In the genomic region with DNA sequence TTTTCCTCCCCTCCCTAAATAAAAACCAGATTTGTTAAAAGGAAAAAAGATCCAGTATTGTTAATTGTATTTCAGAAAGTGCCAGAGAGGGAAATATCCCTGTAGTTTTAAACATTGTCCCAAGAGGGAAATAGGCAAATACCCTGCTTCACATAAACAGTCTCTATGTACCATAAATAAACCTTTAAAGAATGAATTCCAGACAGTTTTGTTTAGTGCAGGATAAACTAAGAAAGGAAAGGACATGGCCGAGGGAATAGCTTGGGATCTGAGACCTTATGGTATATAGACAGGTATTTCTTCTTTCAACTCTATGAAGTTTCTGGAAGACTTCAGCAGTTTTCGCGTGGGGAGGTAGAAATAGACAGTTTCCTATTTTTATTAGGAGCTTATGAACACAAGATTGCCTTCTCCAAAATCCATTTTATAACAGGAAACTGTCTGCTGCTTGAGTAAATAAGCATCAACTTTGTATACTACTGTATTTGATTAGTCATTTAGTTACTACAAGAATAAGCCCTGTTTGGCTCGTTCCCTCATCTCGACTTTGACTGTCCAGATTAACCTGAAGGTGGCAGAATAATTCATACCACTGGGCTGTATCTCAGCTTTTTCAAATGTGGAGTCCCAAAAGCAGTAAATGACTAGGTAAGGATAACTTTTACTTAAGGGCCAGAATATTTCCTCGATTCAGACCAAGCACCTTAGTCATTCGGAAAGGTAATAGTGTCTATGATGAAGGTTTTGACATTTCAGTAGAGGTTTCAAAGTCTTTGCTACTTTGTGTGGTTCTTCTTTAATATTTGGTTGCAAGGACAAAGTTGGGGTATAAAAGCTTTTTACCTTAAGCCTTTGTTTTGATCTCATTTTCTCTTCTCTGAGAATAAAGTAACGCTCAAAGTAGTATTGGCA, we compare ENCODE assay signal across 8 cellular contexts.
DNase-seq lines count a peak whose midpoint lies in the region; ATAC-seq, FAIRE-seq and TF ChIP-seq lines count a peak whose summit lies in the region.

No MANE protein-coding gene starts in this region.

- TF ChIP-seq POLR2A in GM12891 (IDR thresholded peaks at IDR 0.05; ENCODE audit: low read depth, low read length) (no peak), ovary (IDR thresholded peaks at IDR 0.05) (no peak)

- TF ChIP-seq EP300 in ovary (IDR thresholded peaks at IDR 0.05) = no peak

- TF ChIP-seq CTCF in ovary (IDR thresholded peaks at IDR 0.05) = peak in 2 of 3 donors; percentile 9 to 47

- no peak overlapping the region for H3K27ac ChIP-seq in ovary

- H3K4me3 ChIP-seq in ovary = no peak overlapping the region

- ATAC-seq in GM18861 (IDR thresholded peaks at IDR 0.05; ENCODE audit: unreplicated experiment) (no peak), HG03432 (IDR thresholded peaks at IDR 0.05; ENCODE audit: unreplicated experiment) (no peak), GM19035 (IDR thresholded peaks at IDR 0.05; ENCODE audit: unreplicated experiment) (no peak)

- FAIRE-seq in GM12891 (lab: Jason Lieb, UNC) = no peak

- WGBS in ovary, 3 donors = 46 to 48% (median 47%) methylated on average over 8 of the region's 8 CpGs

- no peaks in the 10 kb centered on the region for H3K36me3 ChIP-seq in ovary

- H3K9me3 ChIP-seq in ovary = peaks cover 0 to 3% of the 10 kb centered on the region in 2 donors

- intact Hi-C loops in ovary (cut with DNase I) = loop anchor here in 3 of 4 donors (5.0 to 10.0 kb wide), 3 partner anchors 133 to 210 kb away; partner anchors contain the start of gene DHRS3 (in 3 of the 3)

- DNase-seq in GM12891 (ENCODE audit: insufficient read length, low spot score) (peak; percentile 8), RPMI7951 (ENCODE audit: low read depth) (peak; percentile 64), fibroblast of gingiva (ENCODE audit: low read depth) (peak; percentile 65), ovary (peak in 1 of 5 donors; percentile 31), DMS114 treated with DMSO at 0.1 percent for 48 hours (lab: John Stamatoyannopoulos, UW; ENCODE audit: unreplicated experiment) (no peak)

- peaks cover 5% of the 10 kb centered on the region for H3K4me1 ChIP-seq in ovary (ENCODE audit: insufficient read depth)

- H3K27me3 ChIP-seq in ovary = no peaks in the 10 kb centered on the region

TF ChIP-seq in GM12891, 5 proteins besides CTCF, POLR2A, EP300 and RAD21:
- TF ChIP-seq POU2F2 (IDR thresholded peaks at IDR 0.05; ENCODE audit: low read depth, low read length) = no peak
- no peak for TF ChIP-seq PAX5 (IDR thresholded peaks at IDR 0.05; ENCODE audit: insufficient read depth, low read length, severe bottlenecking)
- no peak for TF ChIP-seq TAF1 (IDR thresholded peaks at IDR 0.05; ENCODE audit: low read depth, low read length)
- TF ChIP-seq POLR2AphosphoS5 (IDR thresholded peaks at IDR 0.05; ENCODE audit: low read depth, low read length) = no peak
